Comparison of ENCODE assay signal across 18 cellular contexts in the genomic region with DNA sequence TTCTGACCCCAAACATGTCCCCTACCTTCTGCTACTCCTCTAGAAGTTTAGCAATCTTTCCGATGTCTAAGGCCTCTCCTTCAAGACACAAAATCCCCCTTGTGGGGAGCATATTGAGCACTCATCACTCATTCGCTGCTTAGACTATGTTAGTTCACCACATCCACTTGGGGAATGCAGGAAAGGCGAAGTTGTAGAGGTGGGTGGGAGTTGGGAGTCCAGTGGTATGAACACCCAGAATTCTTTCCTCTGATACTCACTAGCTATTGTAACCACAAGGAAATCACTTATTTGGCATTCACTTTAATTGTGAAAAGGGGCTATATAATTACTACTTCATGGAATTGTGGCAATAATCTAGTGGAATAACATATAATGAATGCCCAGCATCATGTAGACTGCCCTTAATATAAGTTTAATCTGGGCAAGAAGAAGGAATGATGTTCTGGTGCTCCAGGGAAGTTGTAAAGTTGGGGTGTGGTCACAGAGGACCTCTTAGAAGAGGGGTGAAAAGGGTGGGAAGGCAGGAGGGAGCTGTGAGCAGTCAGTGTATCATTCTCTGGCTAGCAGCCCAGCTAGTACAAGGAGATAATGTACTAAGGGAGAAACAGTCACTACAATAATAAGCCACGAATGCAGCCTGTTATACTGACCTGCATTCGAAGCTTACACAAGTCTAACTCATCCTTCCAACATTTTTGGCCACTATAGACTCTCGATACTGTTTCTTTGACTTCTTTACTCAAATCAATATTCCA.
A peak's percentile ranks its signal among the peaks of the same experiment; 100 is the strongest.
DNase-seq lines count a peak whose midpoint lies in the region; ATAC-seq and TF ChIP-seq lines count a peak whose summit lies in the region.
"Had no signal": no experiment of that assay in that cellular context is flagged by ENCODE, and none has a peak within 500 bp of the region (broad histone marks: within the 10 kb centered on the region; RNA-seq: fewer than 3 reads in every experiment).

No MANE protein-coding gene starts in this region.

- H3K9me3 ChIP-seq in right lobe of liver (no peaks in the 10 kb centered on the region), upper lobe of left lung (no peaks in the 10 kb centered on the region)
- H3K9me3 ChIP-seq: esophagus muscularis mucosa, spleen had no signal

- peak overlapping the region; percentile 92 for H3K27ac Mint-ChIP-seq in HFFc6
- H3K27ac Mint-ChIP-seq: activated T-cell treated with anti-CD3 and anti-CD28 coated beads, Interleukin-2, amount 50 U/mL, for 72 hours; natural killer cell; type B pancreatic cell had no signal

- no peaks in the 10 kb centered on the region; the same call in 1 of the 2 replicates for H3K27me3 Mint-ChIP-seq in HFFc6 (ENCODE audit: insufficient read depth)
- H3K27me3 Mint-ChIP-seq: type B pancreatic cell had no signal

- H3K27me3 ChIP-seq in ACC112 (ENCODE audit: insufficient read depth, low read length), result no peaks in the 10 kb centered on the region
- H3K27me3 ChIP-seq in right lobe of liver, result no peaks in the 10 kb centered on the region
- peaks cover 0 to 5% (median 0%) of the 10 kb centered on the region in 4 donors for H3K27me3 ChIP-seq in upper lobe of left lung
- H3K27me3 ChIP-seq: cardiac muscle cell, esophagus muscularis mucosa, spleen had no signal

- H3K36me3 Mint-ChIP-seq in HFFc6 (ENCODE audit: low read depth), result peaks cover 5% of the 10 kb centered on the region; the same call in 1 of the 2 replicates
- H3K36me3 Mint-ChIP-seq: natural killer cell, type B pancreatic cell had no signal

- no peak for ATAC-seq in right lobe of liver
- no peak for ATAC-seq in upper lobe of left lung (ENCODE audit: low FRiP score in 2 of 2)
- no peak for ATAC-seq in HG02678 (IDR thresholded peaks at IDR 0.05; ENCODE audit: unreplicated experiment)
- ATAC-seq: activated T-cell treated with anti-CD3 and anti-CD28 coated beads, Interleukin-2, amount 50 U/mL, for 72 hours; natural killer cell had no signal

- TF ChIP-seq CTCF in HFFc6 (IDR thresholded peaks at IDR 0.05), result peak; percentile 25; the same call in 1 of the 2 replicates
- TF ChIP-seq CTCF in right lobe of liver (IDR thresholded peaks at IDR 0.05), result no peak
- TF ChIP-seq CTCF in upper lobe of left lung (IDR thresholded peaks at IDR 0.05), result no peak

- TF ChIP-seq POLR2A in right lobe of liver (IDR thresholded peaks at IDR 0.05) (no peak), upper lobe of left lung (IDR thresholded peaks at IDR 0.05) (no peak)

- peak overlapping the region; percentile 72 for H3K4me3 Mint-ChIP-seq in HFFc6
- H3K4me3 Mint-ChIP-seq: activated T-cell treated with anti-CD3 and anti-CD28 coated beads, Interleukin-2, amount 50 U/mL, for 72 hours; natural killer cell; type B pancreatic cell had no signal

- H3K36me3 ChIP-seq in ACC112 (ENCODE audit: insufficient read depth, low read length) (no peaks in the 10 kb centered on the region), right lobe of liver (no peaks in the 10 kb centered on the region), upper lobe of left lung (no peaks in the 10 kb centered on the region)
- H3K36me3 ChIP-seq: cardiac muscle cell, esophagus muscularis mucosa, spleen had no signal

- DNase-seq in HFFc6 (peak; percentile 92), amniotic epithelial cell (ENCODE audit: low read depth) (peak; percentile 86), glomerular visceral epithelial cell (ENCODE audit: extremely low spot score) (peak; percentile 63), right lobe of liver (no peak), NCI-H2227 (lab: John Stamatoyannopoulos, UW; ENCODE audit: unreplicated experiment) (no peak), upper lobe of left lung (no peak)
- DNase-seq: activated T-cell treated with anti-CD3 and anti-CD28 coated beads, Interleukin-2, amount 50 U/mL, for 72 hours; AML-193; islet precursor cell; natural killer cell; NCI-H1048; spleen had no signal

- H3K4me1 Mint-ChIP-seq in HFFc6 (ENCODE audit: low read depth), result peaks cover 34% of the 10 kb centered on the region
- H3K4me1 Mint-ChIP-seq: natural killer cell had no signal

- H3K4me3 ChIP-seq in ACC112 (ENCODE audit: low read depth, low read length), result no peak overlapping the region
- H3K4me3 ChIP-seq in right lobe of liver, result no peak overlapping the region
- H3K4me3 ChIP-seq in upper lobe of left lung, result no peak overlapping the region
- H3K4me3 ChIP-seq: cardiac muscle cell, esophagus muscularis mucosa, spleen had no signal

- no peaks in the 10 kb centered on the region for H3K79me2 ChIP-seq in ACC112 (ENCODE audit: control insufficient read depth, insufficient read depth, low read length, unreplicated experiment)

- no peak for TF ChIP-seq EP300 in upper lobe of left lung (IDR thresholded peaks at IDR 0.05)

- WGBS in right lobe of liver (ENCODE audit: insufficient coverage, low coverage, low lambda C conversion rate, missing lambda C conversion rate), result 46% methylated on average over 6 of the region's 6 CpGs
- WGBS in upper lobe of left lung, 2 donors, result 69 to 78% methylated on average over 6 of the region's 6 CpGs

- H2AFZ ChIP-seq in ACC112 (ENCODE audit: low read length, unreplicated experiment), result no peak overlapping the region

- H3K27ac ChIP-seq in ACC112 (ENCODE audit: low read depth, low read length) (peak overlapping the region; percentile 93), right lobe of liver (no peak overlapping the region), upper lobe of left lung (no peak overlapping the region)
- H3K27ac ChIP-seq: cardiac muscle cell, esophagus muscularis mucosa, HL-60, spleen had no signal

- no peaks in the 10 kb centered on the region for H3K9me3 Mint-ChIP-seq in HFFc6
- H3K9me3 Mint-ChIP-seq: natural killer cell had no signal

- H3K4me1 ChIP-seq in ACC112 (ENCODE audit: control insufficient read depth, insufficient read depth, low read length, unreplicated experiment), result peaks cover 22% of the 10 kb centered on the region
- no peaks in the 10 kb centered on the region for H3K4me1 ChIP-seq in right lobe of liver
- peaks cover 0 to 2% (median 0%) of the 10 kb centered on the region in 4 donors for H3K4me1 ChIP-seq in upper lobe of left lung
- H3K4me1 ChIP-seq: esophagus muscularis mucosa, spleen had no signal

- intact Hi-C loops in right lobe of liver (cut with DNase I), result no loop called here

Comparison
In these comparisons a context has a peak if more than half of its experiments do, and no peak if none do; other contexts are left out.
1. DNase-seq: peak in HFFc6 (single experiment), amniotic epithelial cell (single experiment) and glomerular visceral epithelial cell (single experiment); none in right lobe of liver (0 of 3), NCI-H2227 (single experiment) and upper lobe of left lung (0 of 2).